Comparison of ENCODE assay signal across 1 cellular context in the genomic region with DNA sequence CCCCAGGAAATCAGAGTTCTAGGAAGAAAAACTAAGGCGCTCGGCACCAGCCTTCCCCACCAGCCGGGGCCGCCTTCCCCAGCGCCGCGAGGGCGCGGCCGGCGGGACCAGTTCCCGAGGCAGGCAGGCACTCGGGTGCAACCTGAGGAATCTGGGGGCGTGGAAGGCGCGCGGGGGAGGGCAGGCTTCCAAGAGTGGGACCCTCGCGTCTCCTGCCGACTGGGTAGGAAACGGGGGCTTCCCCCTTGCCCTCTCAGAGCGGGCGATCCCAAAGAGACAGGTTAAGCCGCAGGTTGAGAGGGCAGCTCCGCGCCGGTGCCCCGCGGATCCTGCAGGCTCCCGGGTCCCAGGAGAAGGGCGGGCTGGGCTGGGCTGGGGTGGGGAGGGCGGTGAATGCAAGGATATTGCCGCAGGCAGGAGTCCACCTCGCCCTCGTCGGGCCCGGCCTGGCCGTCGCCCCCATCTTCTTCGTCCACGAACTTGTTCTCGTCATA.
TF ChIP-seq lines count a peak whose summit lies in the region.

No MANE protein-coding gene starts in this region.

TF ChIP-seq in HepG2, 621 proteins besides CTCF, POLR2A, EP300 and RAD21 (continued from another document):
- TF ChIP-seq, protein P1, sequence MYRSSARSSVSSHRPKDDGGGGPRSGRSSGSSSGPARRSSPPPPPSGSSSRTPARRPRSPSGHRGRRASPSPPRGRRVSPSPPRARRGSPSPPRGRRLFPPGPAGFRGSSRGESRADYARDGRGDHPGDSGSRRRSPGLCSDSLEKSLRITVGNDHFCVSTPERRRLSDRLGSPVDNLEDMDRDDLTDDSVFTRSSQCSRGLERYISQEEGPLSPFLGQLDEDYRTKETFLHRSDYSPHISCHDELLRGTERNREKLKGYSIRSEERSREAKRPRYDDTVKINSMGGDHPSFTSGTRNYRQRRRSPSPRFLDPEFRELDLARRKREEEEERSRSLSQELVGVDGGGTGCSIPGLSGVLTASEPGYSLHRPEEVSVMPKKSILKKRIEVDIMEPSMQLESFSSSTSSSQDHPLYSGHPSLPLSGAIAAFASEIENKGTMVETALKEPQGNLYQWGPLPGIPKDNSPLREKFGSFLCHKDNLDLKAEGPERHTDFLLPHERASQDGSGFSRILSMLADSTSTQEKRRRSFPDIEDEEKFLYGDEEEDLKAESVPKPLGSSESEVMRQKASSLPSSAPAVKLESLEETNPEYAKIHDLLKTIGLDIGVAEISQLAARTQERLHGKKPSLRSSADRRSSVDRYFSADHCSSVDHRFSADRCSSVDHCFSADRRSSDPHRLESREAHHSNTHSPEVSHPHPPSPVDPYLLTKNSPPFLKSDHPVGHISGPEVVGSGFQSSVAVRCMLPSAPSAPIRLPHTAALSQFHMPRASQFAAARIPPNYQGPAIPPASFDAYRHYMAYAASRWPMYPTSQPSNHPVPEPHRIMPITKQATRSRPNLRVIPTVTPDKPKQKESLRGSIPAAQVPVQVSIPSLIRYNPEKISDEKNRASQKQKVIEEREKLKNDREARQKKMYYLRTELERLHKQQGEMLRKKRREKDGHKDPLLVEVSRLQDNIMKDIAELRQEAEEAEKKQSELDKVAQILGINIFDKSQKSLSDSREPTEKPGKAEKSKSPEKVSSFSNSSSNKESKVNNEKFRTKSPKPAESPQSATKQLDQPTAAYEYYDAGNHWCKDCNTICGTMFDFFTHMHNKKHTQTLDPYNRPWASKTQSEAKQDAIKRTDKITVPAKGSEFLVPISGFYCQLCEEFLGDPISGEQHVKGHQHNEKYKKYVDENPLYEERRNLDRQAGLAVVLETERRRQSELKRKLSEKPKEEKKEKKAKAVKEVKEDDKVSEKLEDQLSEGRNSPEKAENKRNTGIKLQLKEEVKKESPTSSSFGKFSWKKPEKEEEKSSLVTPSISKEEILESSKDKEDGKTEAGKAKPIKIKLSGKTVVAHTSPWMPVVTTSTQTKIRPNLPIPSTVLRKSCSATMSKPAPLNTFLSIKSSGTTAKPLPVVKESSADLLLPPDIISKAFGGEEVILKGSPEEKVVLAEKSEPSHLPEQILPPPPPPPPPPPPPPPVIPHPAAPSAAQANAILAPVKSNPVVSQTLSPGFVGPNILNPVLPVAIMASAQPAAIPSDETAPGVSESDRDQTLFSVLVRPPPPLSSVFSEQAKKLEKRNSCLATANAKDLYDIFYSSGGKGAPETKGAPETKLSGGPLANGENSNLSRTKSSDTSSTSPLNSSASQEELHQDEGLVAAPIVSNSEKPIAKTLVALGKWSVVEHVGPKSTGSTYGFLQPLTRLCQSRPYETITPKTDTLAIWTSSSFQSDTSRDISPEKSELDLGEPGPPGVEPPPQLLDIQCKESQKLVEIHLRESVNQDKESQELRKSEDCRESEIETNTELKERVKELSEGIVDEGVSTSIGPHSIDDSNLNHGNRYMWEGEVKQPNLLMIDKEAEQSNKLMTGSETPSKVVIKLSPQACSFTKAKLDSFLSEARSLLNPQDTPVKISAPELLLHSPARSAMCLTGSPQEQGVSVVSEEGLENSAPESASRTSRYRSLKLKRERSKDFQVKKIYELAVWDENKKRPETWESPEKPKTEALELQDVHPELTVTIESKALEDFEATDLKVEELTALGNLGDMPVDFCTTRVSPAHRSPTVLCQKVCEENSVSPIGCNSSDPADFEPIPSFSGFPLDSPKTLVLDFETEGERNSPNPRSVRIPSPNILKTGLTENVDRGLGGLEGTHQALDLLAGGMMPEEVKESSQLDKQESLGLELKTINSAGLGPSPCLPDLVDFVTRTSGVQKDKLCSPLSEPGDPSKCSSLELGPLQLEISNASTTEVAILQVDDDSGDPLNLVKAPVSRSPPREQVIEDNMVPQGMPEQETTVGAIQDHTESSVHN (CRISPR knock-in tag; IDR thresholded peaks at IDR 0.05), result no peak
- TF ChIP-seq ZNF24 (IDR thresholded peaks at IDR 0.05) (no peak), ZNF317 (CRISPR knock-in tag; IDR thresholded peaks at IDR 0.05) (no peak), MIXL1 (CRISPR knock-in tag; IDR thresholded peaks at IDR 0.05) (no peak), ARID2 (CRISPR knock-in tag; IDR thresholded peaks at IDR 0.05; ENCODE audit: borderline replicate concordance) (0 out of 2 replicates have a peak, but pooled peaks have one; percentile 29), ZBTB34 (CRISPR knock-in tag; IDR thresholded peaks at IDR 0.05) (no peak), ZIK1 (CRISPR knock-in tag; IDR thresholded peaks at IDR 0.05; ENCODE audit: borderline replicate concordance, low read depth) (0 out of 2 replicates have a peak, but pooled peaks have one; percentile 25), ETV5 (CRISPR knock-in tag; IDR thresholded peaks at IDR 0.05; ENCODE audit: borderline replicate concordance) (no peak), DMAP1 (CRISPR knock-in tag; IDR thresholded peaks at IDR 0.05) (peak; percentile 32; the same call in 1 of the 2 replicates), MIER3 (CRISPR knock-in tag; IDR thresholded peaks at IDR 0.05; ENCODE audit: borderline replicate concordance) (no peak), SNAPC4 (CRISPR knock-in tag; IDR thresholded peaks at IDR 0.05) (0 out of 2 replicates have a peak, but pooled peaks have one; percentile 2), ZNF713 (CRISPR knock-in tag; IDR thresholded peaks at IDR 0.05) (no peak), KDM5B (CRISPR knock-in tag; IDR thresholded peaks at IDR 0.05; ENCODE audit: borderline replicate concordance) (0 out of 2 replicates have a peak, but pooled peaks have one; percentile 11), ZSCAN25 (CRISPR knock-in tag; IDR thresholded peaks at IDR 0.05) (no peak), MED1 (CRISPR knock-in tag; IDR thresholded peaks at IDR 0.05) (no peak; the same call in 1 of the 2 replicates), ZNF773 (CRISPR knock-in tag; IDR thresholded peaks at IDR 0.05; ENCODE audit: borderline replicate concordance) (no peak), ZNF616 (CRISPR knock-in tag; IDR thresholded peaks at IDR 0.05; ENCODE audit: low read depth) (0 out of 2 replicates have a peak, but pooled peaks have one; percentile 61), ZNF768 (CRISPR knock-in tag; IDR thresholded peaks at IDR 0.05) (peak; percentile 34; the same call in 1 of the 2 replicates), U2AF1 (optimal IDR thresholded peaks at IDR 0.05; ENCODE audit: low read depth, low read length) (no peak), GLI4 (CRISPR knock-in tag; IDR thresholded peaks at IDR 0.05; ENCODE audit: borderline replicate concordance) (no peak), NAIF1 (CRISPR knock-in tag; IDR thresholded peaks at IDR 0.05; ENCODE audit: borderline replicate concordance) (no peak), ZNF326 (CRISPR knock-in tag; IDR thresholded peaks at IDR 0.05; ENCODE audit: borderline replicate concordance) (no peak), CEBPG (CRISPR knock-in tag; IDR thresholded peaks at IDR 0.05) (no peak), ZNF558 (CRISPR knock-in tag; IDR thresholded peaks at IDR 0.05; ENCODE audit: borderline replicate concordance) (no peak), BRD4 (CRISPR knock-in tag; IDR thresholded peaks at IDR 0.05) (0 out of 2 replicates have a peak, but pooled peaks have one; percentile 57), MEIS2 (CRISPR knock-in tag; IDR thresholded peaks at IDR 0.05) (peak; percentile 78; the same call in 1 of the 2 replicates), HNRNPL (IDR thresholded peaks at IDR 0.05; ENCODE audit: low read depth, low read length) (no peak), ZNF703 (CRISPR knock-in tag; IDR thresholded peaks at IDR 0.05; ENCODE audit: borderline replicate concordance) (no peak), ZNF790 (CRISPR knock-in tag; IDR thresholded peaks at IDR 0.05; ENCODE audit: borderline replicate concordance) (no peak), ZNF281 (CRISPR knock-in tag; IDR thresholded peaks at IDR 0.05; ENCODE audit: borderline replicate concordance) (no peak), ZNF160 (CRISPR knock-in tag; IDR thresholded peaks at IDR 0.05) (peak; percentile 87; the same call in 1 of the 2 replicates), HNRNPLL (IDR thresholded peaks at IDR 0.05; ENCODE audit: low read depth, low read length, poor library complexity, severe bottlenecking) (peak; percentile 18), ZNF563 (CRISPR knock-in tag; IDR thresholded peaks at IDR 0.05) (peak; percentile 52; the same call in 1 of the 2 replicates), HOXD1 (CRISPR knock-in tag; IDR thresholded peaks at IDR 0.05) (0 out of 2 replicates have a peak, but pooled peaks have one; percentile 13), TCF7 (IDR thresholded peaks at IDR 0.05; ENCODE audit: low read depth) (no peak)
- TF ChIP-seq, protein P2, sequence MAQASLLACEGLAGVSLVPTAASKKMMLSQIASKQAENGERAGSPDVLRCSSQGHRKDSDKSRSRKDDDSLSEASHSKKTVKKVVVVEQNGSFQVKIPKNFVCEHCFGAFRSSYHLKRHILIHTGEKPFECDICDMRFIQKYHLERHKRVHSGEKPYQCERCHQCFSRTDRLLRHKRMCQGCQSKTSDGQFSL (CRISPR knock-in tag; IDR thresholded peaks at IDR 0.05), result peak; percentile 47; the same call in 1 of the 2 replicates
- TF ChIP-seq, protein P3, sequence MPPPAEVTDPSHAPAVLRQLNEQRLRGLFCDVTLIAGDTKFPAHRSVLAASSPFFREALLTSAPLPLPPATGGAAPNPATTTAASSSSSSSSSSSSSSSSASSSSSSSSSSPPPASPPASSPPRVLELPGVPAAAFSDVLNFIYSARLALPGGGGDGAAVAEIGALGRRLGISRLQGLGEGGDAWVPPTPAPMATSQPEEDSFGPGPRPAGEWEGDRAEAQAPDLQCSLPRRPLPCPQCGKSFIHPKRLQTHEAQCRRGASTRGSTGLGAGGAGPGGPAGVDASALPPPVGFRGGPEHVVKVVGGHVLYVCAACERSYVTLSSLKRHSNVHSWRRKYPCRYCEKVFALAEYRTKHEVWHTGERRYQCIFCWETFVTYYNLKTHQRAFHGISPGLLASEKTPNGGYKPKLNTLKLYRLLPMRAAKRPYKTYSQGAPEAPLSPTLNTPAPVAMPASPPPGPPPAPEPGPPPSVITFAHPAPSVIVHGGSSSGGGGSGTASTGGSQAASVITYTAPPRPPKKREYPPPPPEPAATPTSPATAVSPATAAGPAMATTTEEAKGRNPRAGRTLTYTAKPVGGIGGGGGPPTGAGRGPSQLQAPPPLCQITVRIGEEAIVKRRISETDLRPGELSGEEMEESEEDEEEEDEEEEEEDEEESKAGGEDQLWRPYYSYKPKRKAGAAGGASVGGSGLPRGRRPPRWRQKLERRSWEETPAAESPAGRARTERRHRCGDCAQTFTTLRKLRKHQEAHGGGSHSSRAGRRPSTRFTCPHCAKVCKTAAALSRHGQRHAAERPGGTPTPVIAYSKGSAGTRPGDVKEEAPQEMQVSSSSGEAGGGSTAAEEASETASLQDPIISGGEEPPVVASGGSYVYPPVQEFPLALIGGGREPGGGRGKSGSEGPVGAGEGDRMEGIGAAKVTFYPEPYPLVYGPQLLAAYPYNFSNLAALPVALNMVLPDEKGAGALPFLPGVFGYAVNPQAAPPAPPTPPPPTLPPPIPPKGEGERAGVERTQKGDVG (CRISPR knock-in tag; IDR thresholded peaks at IDR 0.05; ENCODE audit: borderline replicate concordance), result no peak
